ENCODE assay signal across 7 cellular contexts in genomic region chr10:11684717-11685645, GRCh38. TPM values are rescaled to one million over a fixed set of nuclear protein-coding genes. Genes with fewer than 3 reads are reported as not detected.
DNase-seq lines count a peak whose midpoint lies in the region; ATAC-seq, FAIRE-seq and TF ChIP-seq lines count a peak whose summit lies in the region.

No MANE protein-coding gene starts in this region.

- DNase-seq in PC-9 (peak; percentile 73 to 94), glomerular visceral epithelial cell (ENCODE audit: extremely low spot score) (peak; percentile 86), posterior vena cava (ENCODE audit: low spot score) (peak; percentile 95), urothelium cell line (ENCODE audit: low spot score) (peak; percentile 91)
- peak; percentile 81 for DNase-seq in activated effector memory CD4-positive, alpha-beta T cell treated with anti-CD3 and anti-CD28 coated beads, Interleukin-2, amount 50 U/mL, for 16 hours

- FAIRE-seq in urothelium cell line (lab: Jason Lieb, UNC): no peak

- H3K27me3 ChIP-seq in PC-9 (ENCODE audit: insufficient read depth, low read depth): no peaks in the 10 kb centered on the region

- BruUV-seq in PC-9 (replicated peaks; lab: Mats Ljungman, UMichigan): TSS peak; percentile 96

- peak overlapping the region; percentile 98 for H3K27ac ChIP-seq in PC-9

- no peak for TF ChIP-seq CTCF in PC-9 (conservative IDR thresholded peaks at IDR 0.05)

- H3K9me2 ChIP-seq in PC-9 (ENCODE audit: insufficient read depth): no peaks in the 10 kb centered on the region

- intact Hi-C loops in PC-9 (cut with micrococcal nuclease; ENCODE audit: unreplicated experiment) (loop anchor here (5.0 kb wide), 1 partner anchor 98 kb away; no protein-coding TSS in a partner anchor), posterior vena cava (cut with DNase I) (no loop called here)

- peak; percentile 72 for ATAC-seq in GM18520 (IDR thresholded peaks at IDR 0.05; ENCODE audit: unreplicated experiment)
- ATAC-seq in HG02885 (IDR thresholded peaks at IDR 0.05; ENCODE audit: poor library complexity, unreplicated experiment): peak; percentile 75

- H3K4me2 ChIP-seq in PC-9: peak overlapping the region; percentile 89

- peak overlapping the region; percentile 63; the same call in 1 of the 2 replicates for H2AFZ ChIP-seq in PC-9

- CTCF ChIA-PET in PC-9 (lab: Charles Lee): no interaction called here

- H3K4me1 ChIP-seq in PC-9 (replicated peaks; ENCODE audit: insufficient read depth): peaks cover 61% of the 10 kb centered on the region

- no peaks in the 10 kb centered on the region for H3K9me3 ChIP-seq in PC-9 (ENCODE audit: insufficient read depth, low read depth)

- H4K20me1 ChIP-seq in PC-9 (ENCODE audit: insufficient read depth): no peaks in the 10 kb centered on the region

- POLR2A ChIA-PET in PC-9 (lab: Charles Lee; ENCODE audit: unreplicated experiment): interaction anchor here (0.5 to 0.6 kb wide), 2 partner anchors 33 to 36 kb away, joined by 4 to 16 read pairs; no protein-coding TSS in a partner anchor

- H3K4me3 ChIP-seq in PC-9: peak overlapping the region; percentile 53; the same call in 1 of the 2 replicates

- peaks cover 53% of the 10 kb centered on the region for H3F3A ChIP-seq in PC-9 (ENCODE audit: insufficient read depth, low read depth)

- no peaks in the 10 kb centered on the region for H3K36me3 ChIP-seq in PC-9 (ENCODE audit: low read depth)

- no peaks in the 10 kb centered on the region for H3K79me2 ChIP-seq in PC-9 (ENCODE audit: low read depth)

RNA-seq across cellular contexts. Expression of gene ECHDC3, which starts 57.2 kb away (rescaled TPM):
- total RNA-seq in PC-9 (2021) (not detected in 2 replicates), posterior vena cava (1 to 10 TPM; 7.7 to 8.1 TPM)

Comparison
In these comparisons a context has a peak if more than half of its experiments do, and no peak if none do; other contexts are left out.
1. Peak in every context shown above with its lines: DNase-seq, ATAC-seq, H3K4me3 ChIP-seq and H3K27ac ChIP-seq.